ENCODE assay signal across 8 cellular contexts in genomic region chr16:50065624-50066481, GRCh38.
DNase-seq lines count a peak whose midpoint lies in the region; ATAC-seq and TF ChIP-seq lines count a peak whose summit lies in the region.

HEATR3 (plus strand) TSS chr16:50065970; CDS start chr16:50066132, 162 bp downstream.

- DNase-seq in NCI-H2029 treated with DMSO at 0.1 percent for 48 hours (lab: John Stamatoyannopoulos, UW) = peak; percentile 25
- DNase-seq in T-helper 9 cell = peak; percentile 90
- DNase-seq in astrocyte of the hippocampus (ENCODE audit: low read depth, low spot score) = peak; percentile 98
- peak; percentile 63 to 94 (median 87) for DNase-seq in hypothalamus (lab: John Stamatoyannopoulos, UW)
- DNase-seq in retinal pigment epithelial cell (ENCODE audit: low read depth) = peak; percentile 73
- no peak for DNase-seq in OCI-M2 (lab: John Stamatoyannopoulos, UW; ENCODE audit: unreplicated experiment)

- ATAC-seq in GM18508 (IDR thresholded peaks at IDR 0.05; ENCODE audit: insufficient read depth, unreplicated experiment) (peak; percentile 23), HG02981 (IDR thresholded peaks at IDR 0.05; ENCODE audit: unreplicated experiment) (peak; percentile 77)

- peak within 1 kb of the TSS; percentile 87 for H3K4me3 ChIP-seq in retinal pigment epithelial cell (ENCODE audit: low read length)

- TF ChIP-seq CTCF in retinal pigment epithelial cell (conservative IDR thresholded peaks at IDR 0.05; ENCODE audit: low read depth, low read length) = no peak
